In the genomic region with DNA sequence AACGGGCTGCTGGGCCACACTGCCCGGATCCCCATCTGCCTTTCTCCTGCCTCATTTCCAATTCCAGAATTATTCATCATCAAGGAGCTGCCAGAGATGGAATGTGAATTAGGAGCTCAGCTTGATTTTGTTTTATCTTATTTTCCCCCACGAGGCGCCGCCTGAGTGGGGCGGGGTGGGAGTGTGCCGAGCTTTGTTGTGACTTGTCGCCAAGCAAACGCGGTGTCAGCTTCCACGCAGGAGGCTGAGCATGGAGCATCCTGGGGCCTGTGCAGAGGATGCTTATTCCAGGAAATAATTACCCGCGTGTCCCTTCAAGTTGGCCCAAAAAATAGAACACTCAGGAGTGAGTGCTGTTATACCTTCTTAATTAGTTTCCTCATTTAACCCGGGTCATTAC, we compare ENCODE assay signal across 23 cellular contexts.
"Had no signal": no experiment of that assay in that cellular context is flagged by ENCODE, and none has a peak within 500 bp of the region (broad histone marks: within the 10 kb centered on the region; RNA-seq: fewer than 3 reads in every experiment).

No MANE protein-coding gene starts in this region.

- DNase-seq: activated B cell treated with CpG ODN at 0.5 μM for 24 hours; activated CD4-positive, alpha-beta memory T cell treated with anti-CD3 and anti-CD28 coated beads, Interleukin-2, amount 10 ng/mL, durations not matched to agents 7 days and 5 days; activated CD4-positive, alpha-beta T cell treated with anti-CD3 and anti-CD28 coated beads for 1 hour; activated CD4-positive, alpha-beta T cell treated with anti-CD3 and anti-CD28 coated beads for 36 hours; activated CD4-positive, alpha-beta T cell treated with anti-CD3 and anti-CD28 coated beads for 48 hours; activated CD4-positive, alpha-beta T cell treated with anti-CD3 and anti-CD28 coated beads, Interleukin-2, amount 10 ng/mL, durations not matched to agents 7 days and 5 days; activated CD4-positive, alpha-beta T cell treated with anti-CD3 and anti-CD28 coated beads, Interleukin-2, amount 50 U/mL, for 48 hours; activated CD8-positive, alpha-beta memory T cell treated with anti-CD3 and anti-CD28 coated beads for 24 hours; activated CD8-positive, alpha-beta memory T cell treated with anti-CD3 and anti-CD28 coated beads, Interleukin-2, amount 10 ng/mL, durations not matched to agents 7 days and 5 days; activated CD8-positive, alpha-beta memory T cell treated with anti-CD3 and anti-CD28 coated beads, Interleukin-2, amount 50 U/mL, for 48 hours; activated CD8-positive, alpha-beta T cell treated with anti-CD3 and anti-CD28 coated beads, Interleukin-2, amount 10 ng/mL, durations not matched to agents 7 days and 5 days; activated effector memory CD4-positive, alpha-beta T cell treated with Interleukin-2 at 50 U/mL for 16 hours; activated gamma-delta T cell; activated naive CD4-positive, alpha-beta T cell treated with anti-CD3 and anti-CD28 coated beads, Interleukin-2, amount 10 ng/mL, durations not matched to agents 7 days and 5 days; activated naive CD4-positive, alpha-beta T cell treated with Interleukin-2 at 50 U/mL for 16 hours; activated naive CD8-positive, alpha-beta T cell treated with anti-CD3 and anti-CD28 coated beads, Interleukin-2, amount 10 ng/mL, durations not matched to agents 7 days and 5 days; activated naive CD8-positive, alpha-beta T cell treated with anti-CD3 and anti-CD28 coated beads, Interleukin-2, amount 50 U/mL, for 24 hours; activated T-cell treated with anti-CD3 and anti-CD28 coated beads, Interleukin-2, amount 50 U/mL, for 24 hours; activated T-cell treated with anti-CD3 and anti-CD28 coated beads, Interleukin-2, amount 50 U/mL, for 48 hours; cerebellar nuclear complex; T-helper 1 cell; T-helper 2 cell; T-helper 9 cell had no signal

- ATAC-seq: activated CD4-positive, alpha-beta T cell treated with anti-CD3 and anti-CD28 coated beads for 36 hours; activated CD8-positive, alpha-beta memory T cell treated with anti-CD3 and anti-CD28 coated beads, Interleukin-2, amount 10 ng/mL, durations not matched to agents 7 days and 5 days; activated CD8-positive, alpha-beta T cell treated with anti-CD3 and anti-CD28 coated beads, Interleukin-2, amount 10 ng/mL, durations not matched to agents 7 days and 5 days; activated naive CD8-positive, alpha-beta T cell treated with anti-CD3 and anti-CD28 coated beads, Interleukin-2, amount 50 U/mL, for 24 hours had no signal
